ENCODE assay signal across 8 cellular contexts in the genomic region with DNA sequence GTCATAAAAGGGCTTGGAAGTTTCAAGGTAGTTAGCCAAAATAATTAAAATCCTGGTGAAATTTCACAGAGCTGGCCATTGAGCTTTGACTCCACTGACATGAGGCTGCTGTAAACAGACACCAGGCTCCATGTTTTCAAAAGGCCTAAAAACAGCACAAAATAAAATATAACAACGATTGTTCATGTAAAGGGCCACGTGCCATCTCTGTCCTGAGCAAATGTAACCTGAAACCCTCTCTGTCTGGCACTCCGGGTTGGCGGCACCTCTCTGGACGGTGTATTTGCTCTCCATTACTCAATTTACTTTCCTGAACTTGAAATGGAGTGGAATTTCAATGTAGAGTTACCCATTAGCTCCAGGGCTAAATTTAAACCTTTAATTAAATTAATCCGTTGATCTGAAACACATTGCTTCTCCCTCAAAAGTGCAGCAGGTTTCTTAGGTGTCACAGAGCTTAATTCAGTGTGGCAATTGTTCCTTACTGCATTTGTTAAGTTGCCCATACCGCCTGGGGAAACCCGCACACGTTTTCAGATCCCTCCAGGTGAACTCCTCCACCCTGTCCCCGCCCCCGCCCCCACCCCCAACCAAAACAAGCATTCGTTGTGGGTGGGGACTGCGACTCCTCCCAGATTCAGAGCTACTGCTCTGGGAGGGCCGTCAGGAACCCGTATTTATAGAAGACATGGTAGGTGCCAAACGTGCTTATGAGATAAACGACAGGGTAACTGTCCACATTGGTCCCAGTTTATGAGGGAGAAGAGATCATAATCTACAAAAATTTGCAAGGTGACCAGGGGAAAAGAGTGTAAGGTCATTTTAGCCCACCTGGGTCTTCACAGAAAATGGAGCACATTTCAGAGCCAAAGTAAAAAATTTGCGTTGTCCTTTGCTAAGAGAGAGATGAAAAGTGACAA. TPM values are rescaled to one million over a fixed set of nuclear protein-coding genes. Genes with fewer than 3 reads are reported as not detected.
A peak's percentile ranks its signal among the peaks of the same experiment; 100 is the strongest.
DNase-seq lines count a peak whose midpoint lies in the region; ATAC-seq and TF ChIP-seq lines count a peak whose summit lies in the region.

No MANE protein-coding gene starts in this region.

- no peaks in the 10 kb centered on the region for H3K9me3 Mint-ChIP-seq in nephron

- H3K9ac ChIP-seq in Loucy (ENCODE audit: low read depth, low read length, poor library complexity, severe bottlenecking) = peak overlapping the region; percentile 83

- TF ChIP-seq CTCF in Loucy (conservative IDR thresholded peaks at IDR 0.05; ENCODE audit: low read length) (no peak), nephron (IDR thresholded peaks at IDR 0.05; ENCODE audit: unreplicated experiment in 3 of 3) (no peak)

- no peaks in the 10 kb centered on the region for H3F3A ChIP-seq in Loucy (ENCODE audit: low read depth)

- no peaks in the 10 kb centered on the region for H4K20me1 ChIP-seq in Loucy (ENCODE audit: insufficient read depth, low read length, poor library complexity, severe bottlenecking)

- no peaks in the 10 kb centered on the region for H3K36me3 Mint-ChIP-seq in nephron (ENCODE audit: low read depth)

- H3K36me3 ChIP-seq in Loucy (ENCODE audit: insufficient read depth, low read length) = no peaks in the 10 kb centered on the region

- peak overlapping the region; percentile 78 for H3K4me3 ChIP-seq in Loucy (ENCODE audit: low read length, poor library complexity, severe bottlenecking)

- H3K4me1 Mint-ChIP-seq in nephron = peaks cover 49% of the 10 kb centered on the region

- no peaks in the 10 kb centered on the region for H3K9me3 ChIP-seq in Loucy (ENCODE audit: insufficient read depth, low read depth, low read length)

- peaks cover 42% of the 10 kb centered on the region for H3K79me2 ChIP-seq in Loucy (ENCODE audit: insufficient read depth, low read length)

- DNase-seq in DMS 273 (lab: John Stamatoyannopoulos, UW; ENCODE audit: unreplicated experiment) = peak; percentile 86
- peak; percentile 31 for DNase-seq in dermis blood vessel endothelial cell
- DNase-seq in AG08396 (ENCODE audit: low spot score) = no peak
- no peak for DNase-seq in GOT3 (lab: John Stamatoyannopoulos, UW)

- peak overlapping the region; percentile 38; the same call in 1 of the 2 replicates for H2AFZ ChIP-seq in Loucy (ENCODE audit: low read length)

- peak overlapping the region; percentile 85 to 91 (median 85) for H3K4me3 Mint-ChIP-seq in nephron

- H3K27ac Mint-ChIP-seq in nephron = peak overlapping the region; percentile 74 to 93 (median 78)

- peaks cover 41% of the 10 kb centered on the region for H3K4me1 ChIP-seq in Loucy (ENCODE audit: insufficient read depth, low read length, poor library complexity, severe bottlenecking)

- no peaks in the 10 kb centered on the region for H3K27me3 ChIP-seq in Loucy (ENCODE audit: insufficient read depth, low read length, poor library complexity, severe bottlenecking)

- peak; percentile 41 for ATAC-seq in GM21367 (IDR thresholded peaks at IDR 0.05; ENCODE audit: unreplicated experiment)
- ATAC-seq in SK-N-SH treated with all-trans-retinoic acid at 6 μM for 48 hours = peak; percentile 57

- H3K4me2 ChIP-seq in Loucy (ENCODE audit: low read depth, low read length, poor library complexity, severe bottlenecking) = peak overlapping the region; percentile 87

- peaks cover 46% of the 10 kb centered on the region for H3K27me3 Mint-ChIP-seq in nephron (ENCODE audit: low read depth)

- no peaks in the 10 kb centered on the region for H3K9me2 ChIP-seq in Loucy (replicated peaks; ENCODE audit: low read depth, low read length)

TF ChIP-seq in SK-N-SH treated with all-trans-retinoic acid at 6 μM for 48 hours, 23 proteins besides CTCF, POLR2A, EP300 and RAD21:
- TF ChIP-seq, protein P1, sequence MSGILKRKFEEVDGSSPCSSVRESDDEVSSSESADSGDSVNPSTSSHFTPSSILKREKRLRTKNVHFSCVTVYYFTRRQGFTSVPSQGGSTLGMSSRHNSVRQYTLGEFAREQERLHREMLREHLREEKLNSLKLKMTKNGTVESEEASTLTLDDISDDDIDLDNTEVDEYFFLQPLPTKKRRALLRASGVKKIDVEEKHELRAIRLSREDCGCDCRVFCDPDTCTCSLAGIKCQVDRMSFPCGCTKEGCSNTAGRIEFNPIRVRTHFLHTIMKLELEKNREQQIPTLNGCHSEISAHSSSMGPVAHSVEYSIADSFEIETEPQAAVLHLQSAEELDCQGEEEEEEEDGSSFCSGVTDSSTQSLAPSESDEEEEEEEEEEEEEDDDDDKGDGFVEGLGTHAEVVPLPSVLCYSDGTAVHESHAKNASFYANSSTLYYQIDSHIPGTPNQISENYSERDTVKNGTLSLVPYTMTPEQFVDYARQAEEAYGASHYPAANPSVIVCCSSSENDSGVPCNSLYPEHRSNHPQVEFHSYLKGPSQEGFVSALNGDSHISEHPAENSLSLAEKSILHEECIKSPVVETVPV (CRISPR knock-in tag; IDR thresholded peaks at IDR 0.05) = no peak
- TF ChIP-seq TCF4 (CRISPR knock-in tag; IDR thresholded peaks at IDR 0.05; ENCODE audit: borderline replicate concordance) (no peak), ZNF565 (CRISPR knock-in tag; conservative IDR thresholded peaks at IDR 0.05; ENCODE audit: low read depth) (no peak), ZFP3 (CRISPR knock-in tag; IDR thresholded peaks at IDR 0.05) (no peak), ARNTL (CRISPR knock-in tag; IDR thresholded peaks at IDR 0.05; ENCODE audit: borderline replicate concordance, low read depth) (no peak), TOX (CRISPR knock-in tag; IDR thresholded peaks at IDR 0.05; ENCODE audit: borderline replicate concordance) (no peak), ZC3H10 (CRISPR knock-in tag; IDR thresholded peaks at IDR 0.05) (no peak), GLIS3 (CRISPR knock-in tag; IDR thresholded peaks at IDR 0.05) (no peak), ZNF8 (CRISPR knock-in tag; IDR thresholded peaks at IDR 0.05) (no peak)
- TF ChIP-seq, protein P2, sequence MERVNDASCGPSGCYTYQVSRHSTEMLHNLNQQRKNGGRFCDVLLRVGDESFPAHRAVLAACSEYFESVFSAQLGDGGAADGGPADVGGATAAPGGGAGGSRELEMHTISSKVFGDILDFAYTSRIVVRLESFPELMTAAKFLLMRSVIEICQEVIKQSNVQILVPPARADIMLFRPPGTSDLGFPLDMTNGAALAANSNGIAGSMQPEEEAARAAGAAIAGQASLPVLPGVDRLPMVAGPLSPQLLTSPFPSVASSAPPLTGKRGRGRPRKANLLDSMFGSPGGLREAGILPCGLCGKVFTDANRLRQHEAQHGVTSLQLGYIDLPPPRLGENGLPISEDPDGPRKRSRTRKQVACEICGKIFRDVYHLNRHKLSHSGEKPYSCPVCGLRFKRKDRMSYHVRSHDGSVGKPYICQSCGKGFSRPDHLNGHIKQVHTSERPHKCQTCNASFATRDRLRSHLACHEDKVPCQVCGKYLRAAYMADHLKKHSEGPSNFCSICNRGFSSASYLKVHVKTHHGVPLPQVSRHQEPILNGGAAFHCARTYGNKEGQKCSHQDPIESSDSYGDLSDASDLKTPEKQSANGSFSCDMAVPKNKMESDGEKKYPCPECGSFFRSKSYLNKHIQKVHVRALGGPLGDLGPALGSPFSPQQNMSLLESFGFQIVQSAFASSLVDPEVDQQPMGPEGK (CRISPR knock-in tag; IDR thresholded peaks at IDR 0.05; ENCODE audit: borderline replicate concordance) = no peak

RNA-seq across cellular contexts. Expression of gene CABLES1, which starts 1.2 kb away (rescaled TPM):
- 38.5 and 43.3 TPM in 2 replicates for total RNA-seq in dermis blood vessel endothelial cell

Comparison
In these comparisons a context has a peak if more than half of its experiments do, and no peak if none do; other contexts are left out.
1. DNase-seq: peak in DMS 273 (single experiment) and dermis blood vessel endothelial cell (single experiment); none in AG08396 (single experiment) and GOT3 (single experiment).